Comparison of ENCODE assay signal across 8 cellular contexts in the genomic region with DNA sequence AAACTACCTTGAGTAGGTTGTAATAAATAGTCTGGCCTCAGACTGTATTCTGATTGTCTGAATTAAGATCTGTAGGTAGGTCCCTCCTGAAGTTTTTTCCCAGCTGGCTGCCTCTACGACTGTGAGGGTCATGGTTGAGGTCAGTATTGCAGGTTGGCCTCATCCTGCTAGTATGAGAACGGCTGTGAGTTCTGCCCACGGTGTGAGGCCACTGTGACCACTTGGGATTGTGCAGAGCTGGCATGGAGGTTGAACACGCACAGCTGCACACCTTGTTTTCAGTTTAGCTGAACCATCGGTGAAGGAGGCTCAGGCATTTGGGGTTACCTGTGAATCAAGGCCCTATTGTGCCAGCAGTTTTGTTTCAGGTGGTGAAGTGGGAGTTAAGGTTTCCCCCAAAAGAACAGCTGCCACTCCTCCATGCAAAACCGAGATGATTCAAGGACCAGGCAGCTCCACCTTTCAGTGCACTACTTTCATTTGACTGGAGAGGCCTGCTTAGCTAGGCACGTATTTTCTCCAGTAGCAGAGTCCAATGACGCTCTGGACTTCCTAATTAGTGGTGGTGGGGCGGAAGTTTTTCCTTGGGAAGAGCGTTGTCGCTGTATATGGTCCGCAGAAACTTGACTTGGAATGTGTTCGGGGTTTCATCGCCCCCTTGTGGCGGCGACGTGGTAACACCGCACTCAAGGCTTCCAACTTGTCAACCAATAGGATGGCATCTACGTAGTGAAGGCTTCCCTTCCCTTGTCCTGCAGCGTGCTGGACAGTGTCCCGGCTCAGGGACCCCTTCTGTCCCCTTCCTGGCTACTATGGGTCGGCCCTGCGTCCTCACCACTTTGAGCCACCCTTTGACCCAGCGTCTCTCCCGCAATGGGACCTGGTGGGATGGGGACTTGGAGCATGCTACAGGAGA. TPM values are rescaled to one million over a fixed set of nuclear protein-coding genes. Genes with fewer than 3 reads are reported as not detected.
DNase-seq lines count a peak whose midpoint lies in the region; ATAC-seq, FAIRE-seq and TF ChIP-seq lines count a peak whose summit lies in the region.

No MANE protein-coding gene starts in this region.

- no peaks in the 10 kb centered on the region for H3K9me3 ChIP-seq in GM12878 (replicated peaks; ENCODE audit: control insufficient read depth, insufficient read depth, low read length)

- H3K4me2 ChIP-seq in GM12878 (ENCODE audit: control insufficient read depth, insufficient read depth) = peak overlapping the region; percentile 78

- TF ChIP-seq CTCF in D721Med (IDR thresholded peaks at IDR 0.05; ENCODE audit: insufficient read depth, missing control alignments) (peak; percentile 59), GM12878 (IDR thresholded peaks at IDR 0.05 in 2 of 3, conservative IDR thresholded peaks at IDR 0.05 in 1 of 3; ENCODE audit: control insufficient read depth in 2 of 3, extremely low read depth in 1 of 3, insufficient read depth in 1 of 3, low read depth in 3 of 3, low read length in 3 of 3) (peak; percentile 69 to 77 (median 73)), retinal pigment epithelial cell (conservative IDR thresholded peaks at IDR 0.05; ENCODE audit: low read depth, low read length) (peak; percentile 72)

- no peaks in the 10 kb centered on the region for H3K79me2 ChIP-seq in GM12878 (ENCODE audit: control insufficient read depth, insufficient read depth, low read length)

- no peak overlapping the region for H3K9ac ChIP-seq in GM12878 (ENCODE audit: control insufficient read depth, insufficient read depth, low read length)

- peak; percentile 16 for DNase-seq in D721Med (ENCODE audit: insufficient read length, low spot score)
- peak; percentile 37 for DNase-seq in HuH-7 (ENCODE audit: low spot score)
- peak; percentile 22 for DNase-seq in T follicular helper cell (ENCODE audit: low read depth)
- DNase-seq in GM12878 (ENCODE audit: low read depth, low spot score) = peak; percentile 24
- DNase-seq in hippocampal formation (lab: John Stamatoyannopoulos, UW) = peak; percentile 9 to 14
- DNase-seq in retinal pigment epithelial cell (ENCODE audit: low read depth) = no peak

- CTCF ChIA-PET in GM12878 (lab: Yijun Ruan, JAX) = interaction anchor here (0.8 to 6.4 kb wide), 18 partner anchors 8 to 230 kb away, joined by 3 to 181 read pairs (median 4); a partner anchor contains a TSS

- in situ Hi-C loops in GM12878 (cut with MboI) = loop anchor here (5.0 kb wide), 1 partner anchor 75 kb away; no protein-coding TSS in a partner anchor

- no peaks in the 10 kb centered on the region; the same call in 1 of the 2 replicates for H3K4me1 ChIP-seq in GM12878 (ENCODE audit: control insufficient read depth, insufficient read depth, low read length)

- no peaks in the 10 kb centered on the region for H4K20me1 ChIP-seq in GM12878 (ENCODE audit: control insufficient read depth, insufficient read depth)

- H3K27ac ChIP-seq in GM12878 (ENCODE audit: control insufficient read depth, insufficient read depth) = no peak overlapping the region; the same call in 1 of the 2 replicates

- no peaks in the 10 kb centered on the region for H3K27me3 ChIP-seq in GM12878 (replicated peaks in 1 of 2; ENCODE audit: control insufficient read depth in 2 of 2, insufficient read depth in 2 of 2, low read length in 1 of 2)

- intact Hi-C loops in GM12878 (cut with micrococcal nuclease; ENCODE audit: unreplicated experiment) = loop anchor here (1.0 to 5.0 kb wide), 4 partner anchors 30 to 140 kb away; a partner anchor contains a TSS

- no TSS peak for BruUV-seq in GM12878 (replicated peaks; lab: Mats Ljungman, UMichigan)

- RAD21 ChIA-PET in GM12878 (lab: Charles Lee; ENCODE audit: unreplicated experiment) = interaction anchor here (1.0 to 3.4 kb wide), 8 partner anchors 11 to 139 kb away, joined by 4 to 29 read pairs (median 10); no protein-coding TSS in a partner anchor

- peak; percentile 83 for ATAC-seq in GM19455 (IDR thresholded peaks at IDR 0.05; ENCODE audit: unreplicated experiment)
- peak; percentile 95 for ATAC-seq in GM12878
- ATAC-seq in HG03280 (IDR thresholded peaks at IDR 0.05; ENCODE audit: unreplicated experiment) = no peak

- WGBS in GM12878 (ENCODE audit: insufficient coverage, insufficient replicate concordance, low lambda C conversion rate, missing lambda C conversion rate) = 21% methylated on average over 22 of the region's 25 CpGs

- no peaks in the 10 kb centered on the region; a peak in 2 of 4 replicates for H3K36me3 ChIP-seq in GM12878 (ENCODE audit: control insufficient read depth in 2 of 2, insufficient read depth in 2 of 2, low read length in 1 of 2)

- peak overlapping the region; percentile 76 for H2AFZ ChIP-seq in GM12878 (ENCODE audit: control insufficient read depth, low read depth, low read length)

- no peak for TF ChIP-seq POLR2A in GM12878 (IDR thresholded peaks at IDR 0.05; ENCODE audit: low read depth, low read length)

- POLR2A ChIA-PET in GM12878 (lab: Charles Lee) = interaction anchor here (0.6 kb wide), 1 partner anchor 508 kb away, joined by 4 read pairs; no protein-coding TSS in a partner anchor

- FAIRE-seq in D721Med (lab: Jason Lieb, UNC) (peak; percentile 66), GM12878 (lab: Jason Lieb, UNC) (no peak)

- H3K4me3 ChIP-seq in GM12878 = peak overlapping the region; percentile 24; the same call in 1 of the 2 replicates
- no peak overlapping the region for H3K4me3 ChIP-seq in retinal pigment epithelial cell (ENCODE audit: low read length)

- TF ChIP-seq RAD21 in GM12878 (IDR thresholded peaks at IDR 0.05; ENCODE audit: insufficient read depth, low read depth, low read length) = peak; percentile 63

- TF ChIP-seq EP300 in GM12878 (IDR thresholded peaks at IDR 0.05; ENCODE audit: borderline replicate concordance in 1 of 2, control insufficient read depth in 1 of 2, low read depth in 2 of 2, low read length in 2 of 2) = no peak

- SMC1A ChIA-PET in GM12878 (lab: Charles Lee; ENCODE audit: uncharacterized antibody, unreplicated experiment) = interaction anchor here (0.6 to 5.2 kb wide), 12 partner anchors 10 to 139 kb away, joined by 3 to 145 read pairs (median 4); a partner anchor contains a TSS

RNA-seq across cellular contexts. Expression of a gene that starts 13.8 kb away (rescaled TPM):
- total RNA-seq in GM12878 (2013; cell fraction: nucleolus; rRNA removed) = 3.9 and 4.4 TPM in 2 replicates
- total RNA-seq in GM12878 (2014; rRNA removed) (25.0 and 26.5 TPM in 2 replicates), GM12878 (2014; rRNA removed; fragmentation: Illumina TruSeq; extraction: Trizol) (14.0 and 15.6 TPM in 2 replicates), GM12878 (2021) (10.3 and 10.4 TPM in 2 replicates)
- polyA plus RNA-seq in GM12878 (2011; ENCODE audit: low read depth) = 11.5 TPM
- polyA plus RNA-seq in GM12878 (2011; rRNA removed) (27.9 and 30.5 TPM in 2 replicates), GM12878 (2014; fragmentation: Illumina TruSeq; extraction: Trizol) (12.3 and 14.6 TPM in 2 replicates), GM12878 (2014; fragmentation: Nextera tagmentation; extraction: Ambion mirVana) (10 to 100 TPM in 1 of 2 experiments, 1 to 10 TPM in 1; 5.8 to 10.4 TPM), GM12878 (2014; rRNA removed) (33.7 and 36.4 TPM in 2 replicates), GM12878 (2016; fragmentation: Nextera tagmentation; extraction: Ambion mirVana) (10 to 100 TPM; 30.0 to 33.4 TPM)
- polyA plus RNA-seq in GM12878 (2011; cell fraction: cytosol; rRNA removed) = 31.7 and 33.4 TPM in 2 replicates
- 14.2 and 16.6 TPM in 2 replicates for polyA plus RNA-seq in GM12878 (2011; cell fraction: nucleus; rRNA removed)
- 12.7 and 15.9 TPM in 2 replicates for polyA plus RNA-seq in GM12878 (2012)
- polyA minus RNA-seq in GM12878 (2011; rRNA and poly(A)+ RNA removed) = 9.4 TPM in 2 replicates
- polyA minus RNA-seq in GM12878 (2011; cell fraction: cytosol; rRNA and poly(A)+ RNA removed) = 2.5 and 3.0 TPM in 2 replicates
- 0.77 and 2.1 TPM in 2 replicates for polyA minus RNA-seq in GM12878 (2011; cell fraction: nucleus; rRNA and poly(A)+ RNA removed)

RNA-seq across cellular contexts. Expression of a gene that starts 13.8 kb away (rescaled TPM):
- 9.2 TPM in 2 replicates for total RNA-seq in GM12878 (2013; cell fraction: nucleolus; rRNA removed)
- total RNA-seq in GM12878 (2014; rRNA removed) (31.6 and 34.3 TPM in 2 replicates), GM12878 (2014; rRNA removed; fragmentation: Illumina TruSeq; extraction: Trizol) (20.6 and 25.6 TPM in 2 replicates), GM12878 (2021) (29.8 and 43.2 TPM in 2 replicates)
- 19.5 TPM for polyA plus RNA-seq in GM12878 (2011; ENCODE audit: low read depth)
- polyA plus RNA-seq in GM12878 (2011; rRNA removed) (32.8 and 115 TPM in 2 replicates), GM12878 (2014; fragmentation: Illumina TruSeq; extraction: Trizol) (25.7 and 48.3 TPM in 2 replicates), GM12878 (2014; fragmentation: Nextera tagmentation; extraction: Ambion mirVana) (10 to 100 TPM; 30.2 to 52.9 TPM), GM12878 (2014; rRNA removed) (15.8 and 16.6 TPM in 2 replicates), GM12878 (2016; fragmentation: Nextera tagmentation; extraction: Ambion mirVana) (10 to 100 TPM; 56.5 to 74.0 TPM)
- 2.2 and 3.1 TPM in 2 replicates for polyA plus RNA-seq in GM12878 (2011; cell fraction: cytosol; rRNA removed)
- 18.3 and 27.0 TPM in 2 replicates for polyA plus RNA-seq in GM12878 (2011; cell fraction: nucleus; rRNA removed)
- 37.1 and 39.6 TPM in 2 replicates for polyA plus RNA-seq in GM12878 (2012)
- 9.0 and 10.4 TPM in 2 replicates for polyA minus RNA-seq in GM12878 (2011; rRNA and poly(A)+ RNA removed)
- polyA minus RNA-seq in GM12878 (2011; cell fraction: cytosol; rRNA and poly(A)+ RNA removed) = 6.0 and 7.1 TPM in 2 replicates
- polyA minus RNA-seq in GM12878 (2011; cell fraction: nucleus; rRNA and poly(A)+ RNA removed) = 6.6 and 8.8 TPM in 2 replicates

RNA-seq across cellular contexts. Expression of a gene that starts 14.2 kb away (rescaled TPM):
- 25.7 and 26.0 TPM in 2 replicates for total RNA-seq in GM12878 (2013; cell fraction: nucleolus; rRNA removed)
- 15.5 and 16.9 TPM in 2 replicates for total RNA-seq in GM12878 (2014; rRNA removed)
- total RNA-seq in GM12878 (2014; rRNA removed; fragmentation: Illumina TruSeq; extraction: Trizol) = 29.1 and 29.9 TPM in 2 replicates
- total RNA-seq in GM12878 (2021) = 25.7 and 30.7 TPM in 2 replicates
- polyA plus RNA-seq in GM12878 (2011; ENCODE audit: low read depth) = 13.1 TPM
- polyA plus RNA-seq in GM12878 (2011; rRNA removed) = 43.0 and 50.7 TPM in 2 replicates
- polyA plus RNA-seq in GM12878 (2011; cell fraction: cytosol; rRNA removed) = 27.1 and 28.8 TPM in 2 replicates
- 18.0 TPM in 2 replicates for polyA plus RNA-seq in GM12878 (2011; cell fraction: nucleus; rRNA removed)
- polyA plus RNA-seq in GM12878 (2012) = 17.9 and 19.8 TPM in 2 replicates
- 41.1 and 50.1 TPM in 2 replicates for polyA plus RNA-seq in GM12878 (2014; fragmentation: Illumina TruSeq; extraction: Trizol)
- polyA plus RNA-seq in GM12878 (2014; fragmentation: Nextera tagmentation; extraction: Ambion mirVana) = 10 to 100 TPM; 29.5 to 40.6 TPM
- 20.5 and 21.9 TPM in 2 replicates for polyA plus RNA-seq in GM12878 (2014; rRNA removed)
- polyA plus RNA-seq in GM12878 (2016; fragmentation: Nextera tagmentation; extraction: Ambion mirVana) = 10 to 100 TPM; 53.0 to 57.5 TPM
- 34.4 and 52.9 TPM in 2 replicates for polyA minus RNA-seq in GM12878 (2011; rRNA and poly(A)+ RNA removed)
- 11.9 and 15.4 TPM in 2 replicates for polyA minus RNA-seq in GM12878 (2011; cell fraction: cytosol; rRNA and poly(A)+ RNA removed)
- polyA minus RNA-seq in GM12878 (2011; cell fraction: nucleus; rRNA and poly(A)+ RNA removed) = 15.1 and 27.1 TPM in 2 replicates

RNA-seq across cellular contexts. Expression of a gene that starts 30.5 kb away (rescaled TPM):
- 18.8 and 21.1 TPM in 2 replicates for total RNA-seq in GM12878 (2013; cell fraction: nucleolus; rRNA removed)
- total RNA-seq in GM12878 (2014; rRNA removed) (70.5 and 89.0 TPM in 2 replicates), GM12878 (2014; rRNA removed; fragmentation: Illumina TruSeq; extraction: Trizol) (116 and 118 TPM in 2 replicates), GM12878 (2021) (105 and 106 TPM in 2 replicates)
- polyA plus RNA-seq in GM12878 (2011; ENCODE audit: low read depth) = 60.2 TPM
- polyA plus RNA-seq in GM12878 (2011; rRNA removed) (353 and 397 TPM in 2 replicates), GM12878 (2014; fragmentation: Illumina TruSeq; extraction: Trizol) (175 and 235 TPM in 2 replicates), GM12878 (2014; fragmentation: Nextera tagmentation; extraction: Ambion mirVana) (100 to 1,000 TPM; 232 to 285 TPM), GM12878 (2014; rRNA removed) (114 and 115 TPM in 2 replicates), GM12878 (2016; fragmentation: Nextera tagmentation; extraction: Ambion mirVana) (100 to 1,000 TPM; 165 to 166 TPM)
- polyA plus RNA-seq in GM12878 (2011; cell fraction: cytosol; rRNA removed) = 234 and 319 TPM in 2 replicates
- 98.3 and 154 TPM in 2 replicates for polyA plus RNA-seq in GM12878 (2011; cell fraction: nucleus; rRNA removed)
- 68.1 and 85.7 TPM in 2 replicates for polyA plus RNA-seq in GM12878 (2012)
- polyA minus RNA-seq in GM12878 (2011; rRNA and poly(A)+ RNA removed) = 93.4 and 98.9 TPM in 2 replicates
- 14.0 and 20.4 TPM in 2 replicates for polyA minus RNA-seq in GM12878 (2011; cell fraction: cytosol; rRNA and poly(A)+ RNA removed)
- polyA minus RNA-seq in GM12878 (2011; cell fraction: nucleus; rRNA and poly(A)+ RNA removed) = 19.3 and 23.0 TPM in 2 replicates

RNA-seq across cellular contexts. Expression of a gene that starts 34.6 kb away (rescaled TPM):
- total RNA-seq in GM12878 (2013; cell fraction: nucleolus; rRNA removed) = 5.2 and 5.9 TPM in 2 replicates
- total RNA-seq in GM12878 (2014; rRNA removed) (5.1 and 5.3 TPM in 2 replicates), GM12878 (2014; rRNA removed; fragmentation: Illumina TruSeq; extraction: Trizol) (3.8 and 4.8 TPM in 2 replicates), GM12878 (2021) (4.5 and 5.0 TPM in 2 replicates)
- 2.8 TPM for polyA plus RNA-seq in GM12878 (2011; ENCODE audit: low read depth)
- polyA plus RNA-seq in GM12878 (2011; rRNA removed) (8.1 and 11.9 TPM in 2 replicates), GM12878 (2014; fragmentation: Illumina TruSeq; extraction: Trizol) (6.4 and 7.4 TPM in 2 replicates), GM12878 (2014; fragmentation: Nextera tagmentation; extraction: Ambion mirVana) (1 to 10 TPM; 3.0 to 3.7 TPM), GM12878 (2014; rRNA removed) (4.1 and 4.9 TPM in 2 replicates), GM12878 (2016; fragmentation: Nextera tagmentation; extraction: Ambion mirVana) (1 to 10 TPM; 6.1 to 7.1 TPM)
- polyA plus RNA-seq in GM12878 (2011; cell fraction: cytosol; rRNA removed) = 5.7 and 6.6 TPM in 2 replicates
- 2.8 and 4.1 TPM in 2 replicates for polyA plus RNA-seq in GM12878 (2011; cell fraction: nucleus; rRNA removed)
- polyA plus RNA-seq in GM12878 (2012) = 3.9 and 5.7 TPM in 2 replicates
- polyA minus RNA-seq in GM12878 (2011; rRNA and poly(A)+ RNA removed) = 6.6 and 7.1 TPM in 2 replicates
- polyA minus RNA-seq in GM12878 (2011; cell fraction: cytosol; rRNA and poly(A)+ RNA removed) = 1.3 and 1.8 TPM in 2 replicates
- 2.4 and 2.5 TPM in 2 replicates for polyA minus RNA-seq in GM12878 (2011; cell fraction: nucleus; rRNA and poly(A)+ RNA removed)
